ENCODE assay signal across 25 cellular contexts in genomic region chr11:14612624-14613023, GRCh38. TPM values are rescaled to one million over a fixed set of nuclear protein-coding genes. Genes with fewer than 3 reads are reported as not detected.
DNase-seq lines count a peak whose midpoint lies in the region; ATAC-seq and TF ChIP-seq lines count a peak whose summit lies in the region.
"Had no signal": no experiment of that assay in that cellular context is flagged by ENCODE, and none has a peak within 500 bp of the region (broad histone marks: within the 10 kb centered on the region; RNA-seq: fewer than 3 reads in every experiment).

No MANE protein-coding gene starts in this region.

- DNase-seq in CD14-positive monocyte (ENCODE audit: low spot score) = no peak
- DNase-seq in foreskin melanocyte = peak; percentile 77
- DNase-seq in mucosa of gallbladder (ENCODE audit: low spot score) = peak; percentile 40
- no peak for DNase-seq in MM.1S
- DNase-seq in activated T-helper 1 cell treated with anti-CD3 and anti-CD28 coated beads, Interleukin-12 subunit alpha, Interleukin-12 subunit beta, Interleukin-2, Interleukin-4 antibody, amounts not matched to agents 30 ng/mL and 10 ng/mL and 1 ng/mL, durations not matched to agents 14 hours and 24 hours and 36 hours (ENCODE audit: low spot score) = no peak
- DNase-seq in NCI-H1105 treated with DMSO at 0.1 percent for 48 hours (lab: John Stamatoyannopoulos, UW) = no peak
- DNase-seq: activated CD4-positive, alpha-beta T cell treated with anti-CD3 and anti-CD28 coated beads for 48 hours; activated effector memory CD4-positive, alpha-beta T cell treated with Interleukin-2 at 50 U/mL for 16 hours; Caco-2; DND-41; NCI-H1417; NCI-H2029; NCI-H2227 treated with DMSO at 0.1 percent for 48 hours; NCI-H748 treated with DMSO at 0.1 percent for 48 hours; nephron progenitor cell; ovary; RPMI8226; T1000 had no signal

- no peaks in the 10 kb centered on the region for H3K4me1 ChIP-seq in MM.1S (ENCODE audit: low read length)
- H3K4me1 ChIP-seq: ascending aorta, SJSA1 had no signal

- intact Hi-C loops in CD14-positive monocyte (cut with micrococcal nuclease) = loop anchor here in 1 of 2 donors (10.0 kb wide), 1 partner anchor 282 kb away; the partner anchor contains the start of gene CYP2R1
- intact Hi-C loops in activated T-helper 1 cell treated with anti-CD3 and anti-CD28 coated beads, Interleukin-12 subunit alpha, Interleukin-12 subunit beta, Interleukin-2, Interleukin-4 antibody, amounts not matched to agents 30 ng/mL and 10 ng/mL and 1 ng/mL, durations not matched to agents 14 hours and 24 hours and 36 hours (cut with micrococcal nuclease) = loop anchor here (1.0 kb wide), 2 partner anchors 33 to 34 kb away; no protein-coding TSS in a partner anchor

- no peaks in the 10 kb centered on the region for H4K20me1 ChIP-seq in MM.1S (ENCODE audit: insufficient read depth, low read length)

- H3K79me2 ChIP-seq in MM.1S (ENCODE audit: low read length) = no peaks in the 10 kb centered on the region

- peak overlapping the region; percentile 33 to 89 (median 68) for H3K27ac Mint-ChIP-seq in CD14-positive monocyte
- no peak overlapping the region for H3K27ac Mint-ChIP-seq in activated T-helper 1 cell treated with anti-CD3 and anti-CD28 coated beads, Interleukin-12 subunit alpha, Interleukin-12 subunit beta, Interleukin-2, Interleukin-4 antibody, amounts not matched to agents 30 ng/mL and 10 ng/mL and 1 ng/mL, durations not matched to agents 14 hours and 24 hours and 36 hours
- H3K27ac Mint-ChIP-seq: activated naive CD4-positive, alpha-beta T cell treated with anti-CD3 and anti-CD28 coated beads, Interleukin-2, amount 50 U/mL, for 72 hours; nephron progenitor cell; stimulated activated naive CD8-positive, alpha-beta T cell treated with anti-CD3 and anti-CD28 coated beads, Interleukin-15, Interleukin-2, amounts not matched to agents 100 ng/mL and 50 ng/mL, for 24 hours had no signal

- ATAC-seq in GM18907 (IDR thresholded peaks at IDR 0.05; ENCODE audit: unreplicated experiment) (peak; percentile 57), GM18519 (IDR thresholded peaks at IDR 0.05; ENCODE audit: low FRiP score, unreplicated experiment) (no peak)

- H3K27me3 Mint-ChIP-seq in CD14-positive monocyte (ENCODE audit: low read depth in 3 of 3) = no peaks in the 10 kb centered on the region
- H3K27me3 Mint-ChIP-seq in activated T-helper 1 cell treated with anti-CD3 and anti-CD28 coated beads, Interleukin-12 subunit alpha, Interleukin-12 subunit beta, Interleukin-2, Interleukin-4 antibody, amounts not matched to agents 30 ng/mL and 10 ng/mL and 1 ng/mL, durations not matched to agents 14 hours and 24 hours and 36 hours (ENCODE audit: insufficient read depth) = no peaks in the 10 kb centered on the region
- H3K27me3 Mint-ChIP-seq: stimulated activated naive CD8-positive, alpha-beta T cell treated with anti-CD3 and anti-CD28 coated beads, Interleukin-15, Interleukin-2, amounts not matched to agents 100 ng/mL and 50 ng/mL, for 24 hours had no signal

- no peak overlapping the region for H2AFZ ChIP-seq in MM.1S (ENCODE audit: low read length)

- no peak overlapping the region for H3K4me3 ChIP-seq in MM.1S (ENCODE audit: low read length)
- H3K4me3 ChIP-seq: ascending aorta, ovary, SJSA1, smooth muscle cell had no signal

- H3K9me3 ChIP-seq in MM.1S (replicated peaks; ENCODE audit: insufficient read depth, low read length) = no peaks in the 10 kb centered on the region
- H3K9me3 ChIP-seq: ascending aorta, Caco-2, ovary, SJSA1 had no signal

- H3K9ac ChIP-seq in MM.1S (ENCODE audit: low read length) = no peak overlapping the region

- H3K36me3 Mint-ChIP-seq in CD14-positive monocyte = peaks cover 18 to 19% of the 10 kb centered on the region in 2 donors
- peaks cover 60% of the 10 kb centered on the region for H3K36me3 Mint-ChIP-seq in activated T-helper 1 cell treated with anti-CD3 and anti-CD28 coated beads, Interleukin-12 subunit alpha, Interleukin-12 subunit beta, Interleukin-2, Interleukin-4 antibody, amounts not matched to agents 30 ng/mL and 10 ng/mL and 1 ng/mL, durations not matched to agents 14 hours and 24 hours and 36 hours (ENCODE audit: low read depth)

- H3K36me3 ChIP-seq in MM.1S (replicated peaks; ENCODE audit: insufficient read depth, low read length) = no peaks in the 10 kb centered on the region
- H3K36me3 ChIP-seq: ovary, SJSA1 had no signal

- peaks cover 28% of the 10 kb centered on the region for H3K4me1 Mint-ChIP-seq in CD14-positive monocyte
- peaks cover 43% of the 10 kb centered on the region for H3K4me1 Mint-ChIP-seq in activated T-helper 1 cell treated with anti-CD3 and anti-CD28 coated beads, Interleukin-12 subunit alpha, Interleukin-12 subunit beta, Interleukin-2, Interleukin-4 antibody, amounts not matched to agents 30 ng/mL and 10 ng/mL and 1 ng/mL, durations not matched to agents 14 hours and 24 hours and 36 hours (ENCODE audit: low read depth)
- H3K4me1 Mint-ChIP-seq: nephron progenitor cell had no signal

- no peak overlapping the region for H3K4me2 ChIP-seq in MM.1S (ENCODE audit: low read depth, low read length)
- H3K4me2 ChIP-seq: smooth muscle cell had no signal

- no peak for TF ChIP-seq CTCF in CD14-positive monocyte (IDR thresholded peaks at IDR 0.05)
- no peak for TF ChIP-seq CTCF in MM.1S (IDR thresholded peaks at IDR 0.05; ENCODE audit: low read length)

- H3K4me3 Mint-ChIP-seq in CD14-positive monocyte = no peak overlapping the region
- H3K4me3 Mint-ChIP-seq in activated T-helper 1 cell treated with anti-CD3 and anti-CD28 coated beads, Interleukin-12 subunit alpha, Interleukin-12 subunit beta, Interleukin-2, Interleukin-4 antibody, amounts not matched to agents 30 ng/mL and 10 ng/mL and 1 ng/mL, durations not matched to agents 14 hours and 24 hours and 36 hours = no peak overlapping the region
- H3K4me3 Mint-ChIP-seq: nephron progenitor cell; stimulated activated naive CD8-positive, alpha-beta T cell treated with anti-CD3 and anti-CD28 coated beads, Interleukin-15, Interleukin-2, amounts not matched to agents 100 ng/mL and 50 ng/mL, for 24 hours had no signal

- peaks cover 0 to 1% (median 0%) of the 10 kb centered on the region in 7 donors for H3K9me3 Mint-ChIP-seq in CD14-positive monocyte
- H3K9me3 Mint-ChIP-seq in activated T-helper 1 cell treated with anti-CD3 and anti-CD28 coated beads, Interleukin-12 subunit alpha, Interleukin-12 subunit beta, Interleukin-2, Interleukin-4 antibody, amounts not matched to agents 30 ng/mL and 10 ng/mL and 1 ng/mL, durations not matched to agents 14 hours and 24 hours and 36 hours = peaks cover 2% of the 10 kb centered on the region
- H3K9me3 Mint-ChIP-seq: stimulated activated naive CD8-positive, alpha-beta T cell treated with anti-CD3 and anti-CD28 coated beads, Interleukin-15, Interleukin-2, amounts not matched to agents 100 ng/mL and 50 ng/mL, for 24 hours had no signal

- no peaks in the 10 kb centered on the region for H3F3A ChIP-seq in MM.1S (ENCODE audit: insufficient read depth, low read length)

- H3K9me2 ChIP-seq in MM.1S (replicated peaks; ENCODE audit: insufficient read depth, low read length) = no peaks in the 10 kb centered on the region

- no peaks in the 10 kb centered on the region for H3K27me3 ChIP-seq in MM.1S (replicated peaks; ENCODE audit: insufficient read depth, low read length)
- H3K27me3 ChIP-seq: ascending aorta, ovary had no signal

- H3K27ac ChIP-seq in MM.1S (ENCODE audit: low read length) = no peak overlapping the region
- H3K27ac ChIP-seq: ascending aorta, ovary, SJSA1 had no signal

RNA-seq across cellular contexts. Expression of gene PDE3B, which starts 31.0 kb away (rescaled TPM):
- polyA plus RNA-seq in CD14-positive monocyte = 1 to 10 TPM; 5.2 to 6.0 TPM
- 7.5 TPM for total RNA-seq in mucosa of gallbladder
- 62.8 and 64.0 TPM in 2 replicates for total RNA-seq in activated T-helper 1 cell treated with anti-CD3 and anti-CD28 coated beads, Interleukin-12 subunit alpha, Interleukin-12 subunit beta, Interleukin-2, Interleukin-4 antibody, amounts not matched to agents 30 ng/mL and 10 ng/mL and 1 ng/mL, durations not matched to agents 14 hours and 24 hours and 36 hours

Comparison
In these comparisons a context has a peak if more than half of its experiments do, and no peak if none do; other contexts are left out.
1. DNase-seq: peak in foreskin melanocyte (single experiment) and mucosa of gallbladder (single experiment); none in CD14-positive monocyte (single experiment), MM.1S (single experiment), activated T-helper 1 cell treated with anti-CD3 and anti-CD28 coated beads, Interleukin-12 subunit alpha, Interleukin-12 subunit beta, Interleukin-2, Interleukin-4 antibody, amounts not matched to agents 30 ng/mL and 10 ng/mL and 1 ng/mL, durations not matched to agents 14 hours and 24 hours and 36 hours (single experiment) and NCI-H1105 treated with DMSO at 0.1 percent for 48 hours (single experiment).